In genomic region chr7:112383671-112384417, GRCh38 we compare ENCODE assay signal across 9 cellular contexts.
DNase-seq lines count a peak whose midpoint lies in the region; ATAC-seq and TF ChIP-seq lines count a peak whose summit lies in the region.
"Had no signal": no experiment of that assay in that cellular context is flagged by ENCODE, and none has a peak within 500 bp of the region (broad histone marks: within the 10 kb centered on the region; RNA-seq: fewer than 3 reads in every experiment).

No MANE protein-coding gene starts in this region.

- whole genome bisulfite sequencing in mesenchymal stem cell, result 81% methylated on average over 11 of the region's 11 CpGs

- H3K23ac ChIP-seq in mesenchymal stem cell (ENCODE audit: low read length in 2 of 2), result no peak overlapping the region

- H4K8ac ChIP-seq in mesenchymal stem cell (ENCODE audit: low read length), result no peak overlapping the region

- no peaks in the 10 kb centered on the region for H4K20me1 ChIP-seq in Karpas-422 (ENCODE audit: insufficient read depth, low read depth, low read length)

- no peak overlapping the region for H3K9ac ChIP-seq in Karpas-422 (ENCODE audit: low read length)
- no peak overlapping the region for H3K9ac ChIP-seq in mesenchymal stem cell (ENCODE audit: low read length)

- no peaks in the 10 kb centered on the region for H3K79me1 ChIP-seq in mesenchymal stem cell (replicated peaks; ENCODE audit: low read length, poor library complexity, severe bottlenecking)

- no peaks in the 10 kb centered on the region for H3K79me2 ChIP-seq in Karpas-422 (ENCODE audit: low read length)

- no peaks in the 10 kb centered on the region for H3K27me3 ChIP-seq in Karpas-422 (ENCODE audit: low read length)
- H3K27me3 ChIP-seq in mesenchymal stem cell (ENCODE audit: control insufficient read depth in 1 of 2, insufficient read depth in 1 of 2, low read length in 2 of 2), result no peaks in the 10 kb centered on the region

- H3K9me3 Mint-ChIP-seq in activated T-cell treated with anti-CD3 and anti-CD28 coated beads, Interleukin-2, amount 50 U/mL, for 72 hours, result no peaks in the 10 kb centered on the region
- no peaks in the 10 kb centered on the region for H3K9me3 Mint-ChIP-seq in chondrocyte (ENCODE audit: low read depth)
- no peaks in the 10 kb centered on the region for H3K9me3 Mint-ChIP-seq in stimulated activated effector memory CD8-positive, alpha-beta T cell treated with anti-CD3 and anti-CD28 coated beads, Interleukin-12 subunit alpha, Interleukin-12 subunit beta, amount 100 ng/mL, for 72 hours
- H3K9me3 Mint-ChIP-seq: CD8-positive, alpha-beta memory T cell had no signal

- H3K14ac ChIP-seq in mesenchymal stem cell (ENCODE audit: low read length in 2 of 2), result no peak overlapping the region

- H3K18ac ChIP-seq in mesenchymal stem cell (ENCODE audit: low read depth in 1 of 2, low read length in 2 of 2), result no peak overlapping the region

- DNase-seq in activated T-cell treated with anti-CD3 and anti-CD28 coated beads, Interleukin-2, amount 50 U/mL, for 72 hours, result peak in 1 of 2 donors; percentile 7
- no peak for DNase-seq in activated T-cell treated with anti-CD3 and anti-CD28 coated beads, Interleukin-2, amount 50 U/mL, for 1 hour
- DNase-seq in Karpas-422, result peak; percentile 73
- DNase-seq in chondrocyte (ENCODE audit: low spot score), result no peak
- no peak for DNase-seq in stimulated activated effector memory CD8-positive, alpha-beta T cell treated with anti-CD3 and anti-CD28 coated beads, Interleukin-12 subunit alpha, Interleukin-12 subunit beta, amount 100 ng/mL, for 72 hours (ENCODE audit: low spot score in 2 of 2)
- DNase-seq in 8988T, result no peak
- DNase-seq in mesenchymal stem cell, result no peak
- DNase-seq in NOMO-1 (lab: John Stamatoyannopoulos, UW; ENCODE audit: unreplicated experiment in 2 of 2), result no peak

- no peak overlapping the region for H2BK12ac ChIP-seq in mesenchymal stem cell (ENCODE audit: low read length in 2 of 2)

- ATAC-seq in activated T-cell treated with anti-CD3 and anti-CD28 coated beads, Interleukin-2, amount 50 U/mL, for 72 hours (replicated peaks in 1 of 2), result peak; percentile 38 to 51
- ATAC-seq in stimulated activated effector memory CD8-positive, alpha-beta T cell treated with anti-CD3 and anti-CD28 coated beads, Interleukin-12 subunit alpha, Interleukin-12 subunit beta, amount 100 ng/mL, for 72 hours, result peak; percentile 44

- no peak overlapping the region for H3K27ac ChIP-seq in Karpas-422 (ENCODE audit: low read length)
- no peak overlapping the region for H3K27ac ChIP-seq in mesenchymal stem cell (ENCODE audit: low read length, poor library complexity, severe bottlenecking)

- H3K4me3 ChIP-seq in Karpas-422 (ENCODE audit: low read length) (no peak overlapping the region), mesenchymal stem cell (ENCODE audit: insufficient read depth in 1 of 2, low read depth in 1 of 2, low read length in 2 of 2) (no peak overlapping the region)

- H2AFZ ChIP-seq in Karpas-422 (ENCODE audit: low read length), result no peak overlapping the region
- H2AFZ ChIP-seq in mesenchymal stem cell (ENCODE audit: low read depth, low read length), result no peak overlapping the region

- no peaks in the 10 kb centered on the region for H3K9me3 ChIP-seq in Karpas-422 (ENCODE audit: low read length)
- H3K9me3 ChIP-seq in mesenchymal stem cell (ENCODE audit: control insufficient read depth, low read length), result no peaks in the 10 kb centered on the region

- H3K9me2 ChIP-seq in Karpas-422 (replicated peaks; ENCODE audit: insufficient read depth, low read length), result no peaks in the 10 kb centered on the region

- TF ChIP-seq CTCF in chondrocyte (IDR thresholded peaks at IDR 0.05), result peak; percentile 72

- no peaks in the 10 kb centered on the region for H3K27me3 Mint-ChIP-seq in activated T-cell treated with anti-CD3 and anti-CD28 coated beads, Interleukin-2, amount 50 U/mL, for 72 hours (ENCODE audit: low read depth)
- no peaks in the 10 kb centered on the region for H3K27me3 Mint-ChIP-seq in chondrocyte (ENCODE audit: low read depth)

- H3K4me2 ChIP-seq in Karpas-422 (ENCODE audit: low read depth, low read length, poor library complexity, severe bottlenecking) (no peak overlapping the region), mesenchymal stem cell (ENCODE audit: low read length, poor library complexity, severe bottlenecking) (no peak overlapping the region)

- no peak overlapping the region for H3K4ac ChIP-seq in mesenchymal stem cell (ENCODE audit: low read depth in 1 of 2, low read length in 2 of 2)

- H2BK5ac ChIP-seq in mesenchymal stem cell (ENCODE audit: low read depth, low read length, poor library complexity, severe bottlenecking), result no peak overlapping the region

- no peak overlapping the region for H3K27ac Mint-ChIP-seq in activated T-cell treated with anti-CD3 and anti-CD28 coated beads, Interleukin-2, amount 50 U/mL, for 72 hours
- no peak overlapping the region for H3K27ac Mint-ChIP-seq in chondrocyte (ENCODE audit: unreplicated experiment)
- H3K27ac Mint-ChIP-seq in stimulated activated effector memory CD8-positive, alpha-beta T cell treated with anti-CD3 and anti-CD28 coated beads, Interleukin-12 subunit alpha, Interleukin-12 subunit beta, amount 100 ng/mL, for 72 hours, result no peak overlapping the region
- H3K27ac Mint-ChIP-seq: CD8-positive, alpha-beta memory T cell had no signal

- H3K36me3 Mint-ChIP-seq in activated T-cell treated with anti-CD3 and anti-CD28 coated beads, Interleukin-2, amount 50 U/mL, for 72 hours (ENCODE audit: insufficient read depth in 2 of 2), result no peaks in the 10 kb centered on the region
- H3K36me3 Mint-ChIP-seq in chondrocyte (ENCODE audit: low read depth), result no peaks in the 10 kb centered on the region
- H3K36me3 Mint-ChIP-seq in stimulated activated effector memory CD8-positive, alpha-beta T cell treated with anti-CD3 and anti-CD28 coated beads, Interleukin-12 subunit alpha, Interleukin-12 subunit beta, amount 100 ng/mL, for 72 hours, result no peaks in the 10 kb centered on the region
- H3K36me3 Mint-ChIP-seq: CD8-positive, alpha-beta memory T cell had no signal

- H3K4me3 Mint-ChIP-seq in activated T-cell treated with anti-CD3 and anti-CD28 coated beads, Interleukin-2, amount 50 U/mL, for 72 hours, result no peak overlapping the region
- no peak overlapping the region for H3K4me3 Mint-ChIP-seq in chondrocyte (ENCODE audit: unreplicated experiment)
- H3K4me3 Mint-ChIP-seq in stimulated activated effector memory CD8-positive, alpha-beta T cell treated with anti-CD3 and anti-CD28 coated beads, Interleukin-12 subunit alpha, Interleukin-12 subunit beta, amount 100 ng/mL, for 72 hours, result no peak overlapping the region
- H3K4me3 Mint-ChIP-seq: CD8-positive, alpha-beta memory T cell had no signal

- no peak overlapping the region for H2AK5ac ChIP-seq in mesenchymal stem cell (ENCODE audit: low read length, severe bottlenecking)

- no peak overlapping the region for H4K91ac ChIP-seq in mesenchymal stem cell (ENCODE audit: low read length)

- H2BK15ac ChIP-seq in mesenchymal stem cell (ENCODE audit: low read depth, poor library complexity, severe bottlenecking), result no peak overlapping the region

- H3K4me1 ChIP-seq in Karpas-422 (ENCODE audit: low read length) (no peaks in the 10 kb centered on the region), mesenchymal stem cell (ENCODE audit: control insufficient read depth, insufficient read depth, low read depth, low read length) (peaks cover 3% of the 10 kb centered on the region)

- H2BK120ac ChIP-seq in mesenchymal stem cell (ENCODE audit: low read depth, low read length), result no peak overlapping the region

- H3K36me3 ChIP-seq in Karpas-422 (ENCODE audit: insufficient read depth, low read length), result no peaks in the 10 kb centered on the region
- H3K36me3 ChIP-seq in mesenchymal stem cell (ENCODE audit: control insufficient read depth in 1 of 2, insufficient read depth in 2 of 2, low read depth in 1 of 2, low read length in 2 of 2), result no peaks in the 10 kb centered on the region

- H3K4me1 Mint-ChIP-seq in activated T-cell treated with anti-CD3 and anti-CD28 coated beads, Interleukin-2, amount 50 U/mL, for 72 hours (ENCODE audit: low read depth), result peaks cover 12% of the 10 kb centered on the region
- peaks cover 3% of the 10 kb centered on the region for H3K4me1 Mint-ChIP-seq in chondrocyte (ENCODE audit: low read depth)
- peaks cover 15% of the 10 kb centered on the region for H3K4me1 Mint-ChIP-seq in stimulated activated effector memory CD8-positive, alpha-beta T cell treated with anti-CD3 and anti-CD28 coated beads, Interleukin-12 subunit alpha, Interleukin-12 subunit beta, amount 100 ng/mL, for 72 hours
